ENCODE assay signal across 21 cellular contexts in genomic region chr14:101623077-101623372, GRCh38.
DNase-seq lines count a peak whose midpoint lies in the region; ATAC-seq, FAIRE-seq and TF ChIP-seq lines count a peak whose summit lies in the region.
"Had no signal": no experiment of that assay in that cellular context is flagged by ENCODE, and none has a peak within 500 bp of the region (broad histone marks: within the 10 kb centered on the region; RNA-seq: fewer than 3 reads in every experiment).

No MANE protein-coding gene starts in this region.

- H3K36me3 Mint-ChIP-seq in neural crest cell (ENCODE audit: low read depth): no peaks in the 10 kb centered on the region
- H3K36me3 Mint-ChIP-seq in progenitor cell of endocrine pancreas (ENCODE audit: insufficient read depth): no peaks in the 10 kb centered on the region
- H3K36me3 Mint-ChIP-seq in stimulated activated memory B cell treated with anti-CD40 and anti-IgM and Interleukin-4, amounts not matched to agents 10 μg/mL and 1 μg/mL and 100 μg/mL, for 72 hours: no peaks in the 10 kb centered on the region
- H3K36me3 Mint-ChIP-seq: CD8-positive, alpha-beta memory T cell had no signal

- intact Hi-C loops in HepG2 (cut with micrococcal nuclease; ENCODE audit: unreplicated experiment) (no loop called here), right lobe of liver (cut with DNase I) (loop anchor here in 1 of 2 donors (10.0 kb wide), 2 partner anchors 388 to 768 kb away; no protein-coding TSS in a partner anchor)

- H3K4me3 ChIP-seq in HepG2 (replicated peaks in 1 of 3; ENCODE audit: insufficient read depth in 1 of 3, low read depth in 2 of 3, low read length in 3 of 3) (no peak overlapping the region), right lobe of liver (no peak overlapping the region)
- H3K4me3 ChIP-seq: BLaER1 treated with 17β-estradiol and CSF1 and Interleukin-3, amounts not matched to agents 10 nM and 100 nM; GM23248 had no signal

- H3K9me3 ChIP-seq in HepG2 (ENCODE audit: low read length): no peaks in the 10 kb centered on the region
- H3K9me3 ChIP-seq in right lobe of liver: no peaks in the 10 kb centered on the region
- H3K9me3 ChIP-seq: BLaER1 treated with 17β-estradiol and CSF1 and Interleukin-3, amounts not matched to agents 10 nM and 100 nM had no signal

- H3K9me3 Mint-ChIP-seq in neural crest cell: no peaks in the 10 kb centered on the region
- no peaks in the 10 kb centered on the region for H3K9me3 Mint-ChIP-seq in progenitor cell of endocrine pancreas (ENCODE audit: low read depth)
- H3K9me3 Mint-ChIP-seq in stimulated activated memory B cell treated with anti-CD40 and anti-IgM and Interleukin-4, amounts not matched to agents 10 μg/mL and 1 μg/mL and 100 μg/mL, for 72 hours: peaks cover 4% of the 10 kb centered on the region
- H3K9me3 Mint-ChIP-seq: CD8-positive, alpha-beta memory T cell had no signal

- WGBS in HepG2 (ENCODE audit: low lambda C conversion rate): 22% methylated on average over 6 of the region's 6 CpGs
- whole genome bisulfite sequencing in right lobe of liver (ENCODE audit: insufficient coverage, low coverage, low lambda C conversion rate, missing lambda C conversion rate): 71% methylated on average over 4 of the region's 6 CpGs

- CTCF ChIA-PET in HepG2 (lab: Yijun Ruan, JAX; ENCODE audit: low intra/inter-chr PET ratio, low total read pairs): no interaction called here

- in situ Hi-C loops in HepG2 (cut with HindIII; ENCODE audit: extremely low pct_ligation_motif_present, low pct_unique_long_range_greater_than_20kb): no loop called here

- no peaks in the 10 kb centered on the region for H3K79me2 ChIP-seq in HepG2 (ENCODE audit: insufficient read depth, low read length)

- H3K4me3 Mint-ChIP-seq in neural crest cell (no peak overlapping the region), progenitor cell of endocrine pancreas (ENCODE audit: low read depth) (no peak overlapping the region)
- H3K4me3 Mint-ChIP-seq in stimulated activated memory B cell treated with anti-CD40 and anti-IgM and Interleukin-4, amounts not matched to agents 10 μg/mL and 1 μg/mL and 100 μg/mL, for 72 hours: no peak overlapping the region
- H3K4me3 Mint-ChIP-seq: B cell had no signal

- H3K4me1 Mint-ChIP-seq in neural crest cell (peaks cover 34% of the 10 kb centered on the region), progenitor cell of endocrine pancreas (ENCODE audit: low read depth) (peaks cover 9% of the 10 kb centered on the region)
- peaks cover 4% of the 10 kb centered on the region for H3K4me1 Mint-ChIP-seq in stimulated activated memory B cell treated with anti-CD40 and anti-IgM and Interleukin-4, amounts not matched to agents 10 μg/mL and 1 μg/mL and 100 μg/mL, for 72 hours

- H3K27ac ChIP-seq in HepG2 (ENCODE audit: extremely low read length, insufficient read depth, low read length): no peak overlapping the region
- H3K27ac ChIP-seq in right lobe of liver: no peak overlapping the region
- H3K27ac ChIP-seq: BLaER1 treated with 17β-estradiol and CSF1 and Interleukin-3, amounts not matched to agents 10 nM and 100 nM; GM23248 had no signal

- BruUV-seq in HepG2 (replicated peaks; lab: Mats Ljungman, UMichigan): no TSS peak

- H3K27me3 Mint-ChIP-seq in neural crest cell (ENCODE audit: low read depth) (peaks cover 3% of the 10 kb centered on the region), progenitor cell of endocrine pancreas (peaks cover 17% of the 10 kb centered on the region)
- H3K27me3 Mint-ChIP-seq in stimulated activated memory B cell treated with anti-CD40 and anti-IgM and Interleukin-4, amounts not matched to agents 10 μg/mL and 1 μg/mL and 100 μg/mL, for 72 hours: peaks cover 55% of the 10 kb centered on the region

- H3K9ac ChIP-seq in HepG2 (ENCODE audit: insufficient read depth, low read depth, low read length): no peak overlapping the region
- H3K9ac ChIP-seq: BLaER1 treated with 17β-estradiol and CSF1 and Interleukin-3, amounts not matched to agents 10 nM and 100 nM; GM23248 had no signal

- TF ChIP-seq RAD21 in HepG2 (CRISPR knock-in tag; IDR thresholded peaks at IDR 0.05): no peak

- H4K20me1 ChIP-seq in HepG2 (ENCODE audit: insufficient read depth, low read length): no peaks in the 10 kb centered on the region
- H4K20me1 ChIP-seq: BLaER1 treated with 17β-estradiol and CSF1 and Interleukin-3, amounts not matched to agents 10 nM and 100 nM had no signal

- H3K27ac Mint-ChIP-seq in neural crest cell (ENCODE audit: unreplicated experiment) (peak overlapping the region; percentile 83), progenitor cell of endocrine pancreas (peak overlapping the region; percentile 56)
- H3K27ac Mint-ChIP-seq in stimulated activated memory B cell treated with anti-CD40 and anti-IgM and Interleukin-4, amounts not matched to agents 10 μg/mL and 1 μg/mL and 100 μg/mL, for 72 hours: no peak overlapping the region
- H3K27ac Mint-ChIP-seq: B cell had no signal

- no peak for TF ChIP-seq CTCF in HepG2 (CRISPR knock-in tag; IDR thresholded peaks at IDR 0.05)
- TF ChIP-seq CTCF in right lobe of liver (IDR thresholded peaks at IDR 0.05): no peak
- TF ChIP-seq CTCF in neural crest cell (conservative IDR thresholded peaks at IDR 0.05): no peak
- no peak for TF ChIP-seq CTCF in progenitor cell of endocrine pancreas (IDR thresholded peaks at IDR 0.05; ENCODE audit: unreplicated experiment)

- POLR2A ChIA-PET in HepG2 (lab: Yijun Ruan, JAX): no interaction called here

- no peak for DNase-seq in HepG2 (ENCODE audit: low spot score)
- no peak for DNase-seq in right lobe of liver
- no peak for DNase-seq in neural crest cell (ENCODE audit: low read depth, low spot score)
- DNase-seq in progenitor cell of endocrine pancreas (ENCODE audit: low spot score, unreplicated experiment): no peak
- no peak for DNase-seq in activated CD4-positive, alpha-beta T cell treated with anti-CD3 and anti-CD28 coated beads, Interleukin-2, amount 50 U/mL, for 48 hours
- DNase-seq in GM03348 (ENCODE audit: low spot score): no peak
- DNase-seq: 8988T; CD8-positive, alpha-beta memory T cell; COR-L47; DMS 273 treated with DMSO at 0.1 percent for 48 hours; DMS53; DND-41; EL; GM23248; HCEC 1CT had no signal

- FAIRE-seq in HepG2 (lab: Jason Lieb, UNC): no peak
- FAIRE-seq: GM12891, GM19239, H54 had no signal

- TF ChIP-seq POLR2A in HepG2 (IDR thresholded peaks at IDR 0.05; ENCODE audit: insufficient read depth in 1 of 2, low read depth in 2 of 2, low read length in 2 of 2): no peak
- no peak for TF ChIP-seq POLR2A in right lobe of liver (IDR thresholded peaks at IDR 0.05)

- TF ChIP-seq EP300 in HepG2 (IDR thresholded peaks at IDR 0.05; ENCODE audit: low read depth in 2 of 2, low read length in 2 of 2) (no peak), HepG2 (CRISPR knock-in tag; IDR thresholded peaks at IDR 0.05; ENCODE audit: borderline replicate concordance) (no peak)

- ATAC-seq in HepG2 (no peak), right lobe of liver (no peak)
- no peak for ATAC-seq in stimulated activated memory B cell treated with anti-CD40 and anti-IgM and Interleukin-4, amounts not matched to agents 10 μg/mL and 1 μg/mL and 100 μg/mL, for 72 hours

- H3K4me2 ChIP-seq in HepG2 (ENCODE audit: low read depth, low read length): no peak overlapping the region

- H3K4me1 ChIP-seq in HepG2 (ENCODE audit: insufficient read depth, low read length) (no peaks in the 10 kb centered on the region), right lobe of liver (peaks cover 0 to under 1% (median 0%) of the 10 kb centered on the region in 4 donors)

- no peaks in the 10 kb centered on the region for H3K36me3 ChIP-seq in HepG2 (replicated peaks in 1 of 2; ENCODE audit: control insufficient read depth in 1 of 2, insufficient read depth in 2 of 2, low read length in 2 of 2)
- H3K36me3 ChIP-seq in right lobe of liver: no peaks in the 10 kb centered on the region
- H3K36me3 ChIP-seq: BLaER1 treated with 17β-estradiol and CSF1 and Interleukin-3, amounts not matched to agents 10 nM and 100 nM had no signal

- H3K27me3 ChIP-seq in HepG2 (ENCODE audit: control insufficient read depth in 1 of 2, insufficient read depth in 2 of 2, low read length in 2 of 2) (peaks cover 0 to 20% of the 10 kb centered on the region in 2 experiments; a peak in 2 of 5 replicates), right lobe of liver (no peaks in the 10 kb centered on the region)

- H2AFZ ChIP-seq in HepG2 (ENCODE audit: low read length): no peak overlapping the region
- H2AFZ ChIP-seq: GM23248 had no signal

TF ChIP-seq in HepG2, 621 proteins besides CTCF, POLR2A, EP300 and RAD21 (continues in another document):
- peak; percentile 61; the same call in 1 of the 2 replicates for TF ChIP-seq ZNF629 (CRISPR knock-in tag; conservative IDR thresholded peaks at IDR 0.05)
- TF ChIP-seq, protein P1, sequence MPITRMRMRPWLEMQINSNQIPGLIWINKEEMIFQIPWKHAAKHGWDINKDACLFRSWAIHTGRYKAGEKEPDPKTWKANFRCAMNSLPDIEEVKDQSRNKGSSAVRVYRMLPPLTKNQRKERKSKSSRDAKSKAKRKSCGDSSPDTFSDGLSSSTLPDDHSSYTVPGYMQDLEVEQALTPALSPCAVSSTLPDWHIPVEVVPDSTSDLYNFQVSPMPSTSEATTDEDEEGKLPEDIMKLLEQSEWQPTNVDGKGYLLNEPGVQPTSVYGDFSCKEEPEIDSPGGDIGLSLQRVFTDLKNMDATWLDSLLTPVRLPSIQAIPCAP (CRISPR knock-in tag; IDR thresholded peaks at IDR 0.05; ENCODE audit: low read depth): no peak
- TF ChIP-seq POLR2AphosphoS5 (IDR thresholded peaks at IDR 0.05; ENCODE audit: low read depth, low read length): no peak
- TF ChIP-seq, protein P2, sequence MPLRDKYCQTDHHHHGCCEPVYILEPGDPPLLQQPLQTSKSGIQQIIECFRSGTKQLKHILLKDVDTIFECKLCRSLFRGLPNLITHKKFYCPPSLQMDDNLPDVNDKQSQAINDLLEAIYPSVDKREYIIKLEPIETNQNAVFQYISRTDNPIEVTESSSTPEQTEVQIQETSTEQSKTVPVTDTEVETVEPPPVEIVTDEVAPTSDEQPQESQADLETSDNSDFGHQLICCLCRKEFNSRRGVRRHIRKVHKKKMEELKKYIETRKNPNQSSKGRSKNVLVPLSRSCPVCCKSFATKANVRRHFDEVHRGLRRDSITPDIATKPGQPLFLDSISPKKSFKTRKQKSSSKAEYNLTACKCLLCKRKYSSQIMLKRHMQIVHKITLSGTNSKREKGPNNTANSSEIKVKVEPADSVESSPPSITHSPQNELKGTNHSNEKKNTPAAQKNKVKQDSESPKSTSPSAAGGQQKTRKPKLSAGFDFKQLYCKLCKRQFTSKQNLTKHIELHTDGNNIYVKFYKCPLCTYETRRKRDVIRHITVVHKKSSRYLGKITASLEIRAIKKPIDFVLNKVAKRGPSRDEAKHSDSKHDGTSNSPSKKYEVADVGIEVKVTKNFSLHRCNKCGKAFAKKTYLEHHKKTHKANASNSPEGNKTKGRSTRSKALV (CRISPR knock-in tag; IDR thresholded peaks at IDR 0.05): no peak
